ENCODE assay signal across 8 cellular contexts in genomic region chr7:12169981-12170820, GRCh38. TPM values are rescaled to one million over a fixed set of nuclear protein-coding genes. Genes with fewer than 3 reads are reported as not detected.
A peak's percentile ranks its signal among the peaks of the same experiment; 100 is the strongest.
DNase-seq lines count a peak whose midpoint lies in the region; ATAC-seq, FAIRE-seq and TF ChIP-seq lines count a peak whose summit lies in the region.
"Not testable (repeated sequence)": the region's sequence is repeated elsewhere in the genome, so short reads cannot be mapped to it uniquely, and the experiment has no call there.

No MANE protein-coding gene starts in this region.

- H3K27ac ChIP-seq in Panc1 (ENCODE audit: low read length): peak overlapping the region; percentile 13; the same call in 1 of the 2 replicates
- not testable (repeated sequence) for H3K27ac ChIP-seq in left lung

- H3K4me1 Mint-ChIP-seq in activated CD4-positive, alpha-beta T cell treated with anti-CD3 and anti-CD28 coated beads, Interleukin-2, amount 10 ng/mL, durations not matched to agents 24 days and 14 days: peaks cover 21% of the 10 kb centered on the region
- H3K4me1 Mint-ChIP-seq in activated T-cell treated with anti-CD3 and anti-CD28 coated beads, Interleukin-2, amount 50 U/mL, for 4 hours (ENCODE audit: low read depth): peaks cover 30% of the 10 kb centered on the region

- FAIRE-seq in H54 (lab: Jason Lieb, UNC): peak; percentile 11

- not testable (repeated sequence) for H3K4me1 ChIP-seq in Panc1 (ENCODE audit: control insufficient read depth, insufficient read depth, low read length); left lung

- not testable (repeated sequence) for H3K36me3 ChIP-seq in Panc1 (ENCODE audit: control insufficient read depth, insufficient read depth, low read length); left lung

- POLR2A ChIA-PET in Panc1 (lab: Charles Lee): not testable (repeated sequence)

- in situ Hi-C loops in Panc1 (cut with HindIII; ENCODE audit: low pct_unique_long_range_greater_than_20kb, low sequenced_read_pairs): not testable (repeated sequence)

- DNase-seq in A172 (ENCODE audit: low spot score) (peak; percentile 77), left lung (peak; percentile 65 to 75)
- DNase-seq in H54 (ENCODE audit: insufficient read length, low spot score); Panc1 (ENCODE audit: low read depth, low spot score): not testable (repeated sequence)
- peak; percentile 87 for DNase-seq in activated CD4-positive, alpha-beta T cell treated with anti-CD3 and anti-CD28 coated beads, Interleukin-2, amount 10 ng/mL, durations not matched to agents 24 days and 14 days
- DNase-seq in activated T-cell treated with anti-CD3 and anti-CD28 coated beads, Interleukin-2, amount 50 U/mL, for 4 hours: peak; percentile 6
- DNase-seq in activated naive CD4-positive, alpha-beta T cell treated with anti-CD3 and anti-CD28 coated beads, Interleukin-2, amount 50 U/mL, for 72 hours (ENCODE audit: low spot score in 2 of 2): peak; percentile 17 to 55
- peak in 2 of 3 experiments; percentile 0 to 3 for DNase-seq in stimulated activated CD4-positive, alpha-beta T cell treated with anti-CD3 and anti-CD28 coated beads, TNF-alpha, amount 100 ng/mL, for 4 hours (ENCODE audit: low read depth in 3 of 3)

- H3K4me3 ChIP-seq in Panc1 (ENCODE audit: low read depth in 2 of 2, low read length in 2 of 2); left lung: not testable (repeated sequence)

- H3K4me3 Mint-ChIP-seq in activated CD4-positive, alpha-beta T cell treated with anti-CD3 and anti-CD28 coated beads, Interleukin-2, amount 10 ng/mL, durations not matched to agents 24 days and 14 days: peak overlapping the region; percentile 44
- H3K4me3 Mint-ChIP-seq in activated T-cell treated with anti-CD3 and anti-CD28 coated beads, Interleukin-2, amount 50 U/mL, for 4 hours: peak overlapping the region; percentile 7

- intact Hi-C loops in Panc1 (cut with micrococcal nuclease; ENCODE audit: unreplicated experiment); activated CD4-positive, alpha-beta T cell treated with anti-CD3 and anti-CD28 coated beads, Interleukin-2, amount 10 ng/mL, durations not matched to agents 24 days and 14 days (cut with micrococcal nuclease); left lung (cut with DNase I): not testable (repeated sequence)

- CTCF ChIA-PET in Panc1 (lab: Charles Lee): not testable (repeated sequence)

- not testable (repeated sequence) for BruUV-seq in Panc1 (replicated peaks; lab: Mats Ljungman, UMichigan)

- peak overlapping the region; percentile 57 for H3K27ac Mint-ChIP-seq in activated CD4-positive, alpha-beta T cell treated with anti-CD3 and anti-CD28 coated beads, Interleukin-2, amount 10 ng/mL, durations not matched to agents 24 days and 14 days
- peak overlapping the region; percentile 23 to 62 for H3K27ac Mint-ChIP-seq in activated naive CD4-positive, alpha-beta T cell treated with anti-CD3 and anti-CD28 coated beads, Interleukin-2, amount 50 U/mL, for 72 hours

- H3K27me3 Mint-ChIP-seq in activated CD4-positive, alpha-beta T cell treated with anti-CD3 and anti-CD28 coated beads, Interleukin-2, amount 10 ng/mL, durations not matched to agents 24 days and 14 days: peaks cover 27% of the 10 kb centered on the region
- not testable (repeated sequence) for H3K27me3 Mint-ChIP-seq in activated T-cell treated with anti-CD3 and anti-CD28 coated beads, Interleukin-2, amount 50 U/mL, for 4 hours (ENCODE audit: low read depth)

- peaks cover 50% of the 10 kb centered on the region for H3K9me3 Mint-ChIP-seq in activated CD4-positive, alpha-beta T cell treated with anti-CD3 and anti-CD28 coated beads, Interleukin-2, amount 10 ng/mL, durations not matched to agents 24 days and 14 days
- peaks cover 36% of the 10 kb centered on the region for H3K9me3 Mint-ChIP-seq in activated T-cell treated with anti-CD3 and anti-CD28 coated beads, Interleukin-2, amount 50 U/mL, for 4 hours
- peaks cover 37 to 43% of the 10 kb centered on the region in 2 donors for H3K9me3 Mint-ChIP-seq in activated naive CD4-positive, alpha-beta T cell treated with anti-CD3 and anti-CD28 coated beads, Interleukin-2, amount 50 U/mL, for 72 hours

- not testable (repeated sequence) for H3K9me3 ChIP-seq in Panc1 (ENCODE audit: control insufficient read depth, insufficient read depth, low read depth, low read length)
- H3K9me3 ChIP-seq in left lung: peaks cover 0 to 15% of the 10 kb centered on the region in 2 donors

- not testable (repeated sequence) for TF ChIP-seq POLR2A in H54 (IDR thresholded peaks at IDR 0.05; ENCODE audit: low read depth, low read length)

- ATAC-seq in Panc1: not testable (repeated sequence)
- ATAC-seq in activated T-cell treated with anti-CD3 and anti-CD28 coated beads, Interleukin-2, amount 50 U/mL, for 4 hours: peak; percentile 46 to 61
- peak; percentile 50 to 69 for ATAC-seq in activated naive CD4-positive, alpha-beta T cell treated with anti-CD3 and anti-CD28 coated beads, Interleukin-2, amount 50 U/mL, for 72 hours
- peak; percentile 96 for ATAC-seq in left lung

- peaks cover 22% of the 10 kb centered on the region for H3K36me3 Mint-ChIP-seq in activated CD4-positive, alpha-beta T cell treated with anti-CD3 and anti-CD28 coated beads, Interleukin-2, amount 10 ng/mL, durations not matched to agents 24 days and 14 days (ENCODE audit: low read depth)
- H3K36me3 Mint-ChIP-seq in activated T-cell treated with anti-CD3 and anti-CD28 coated beads, Interleukin-2, amount 50 U/mL, for 4 hours (ENCODE audit: insufficient read depth): peaks cover 17% of the 10 kb centered on the region
- peaks cover 42 to 51% of the 10 kb centered on the region in 2 donors for H3K36me3 Mint-ChIP-seq in activated naive CD4-positive, alpha-beta T cell treated with anti-CD3 and anti-CD28 coated beads, Interleukin-2, amount 50 U/mL, for 72 hours

- H3K27me3 ChIP-seq in Panc1 (ENCODE audit: control insufficient read depth, insufficient read depth, low read length); left lung: not testable (repeated sequence)

- not testable (repeated sequence) for TF ChIP-seq CTCF in Panc1 (IDR thresholded peaks at IDR 0.05); left lung (IDR thresholded peaks at IDR 0.05)

RNA-seq across cellular contexts. Expression of gene TMEM106B, which starts 40.9 kb away (rescaled TPM):
- total RNA-seq in A172 (2014; rRNA removed; shearing (Covaris generic)): 120 and 172 TPM in 2 replicates
- total RNA-seq in Panc1 (2021; ENCODE audit: unreplicated experiment) (89.0 TPM), left lung (10 to 100 TPM; 43.3 to 43.7 TPM)
- 51.2 TPM for polyA plus RNA-seq in Panc1 (2012; ENCODE audit: insufficient read length)
- total RNA-seq in activated CD4-positive, alpha-beta T cell treated with anti-CD3 and anti-CD28 coated beads, Interleukin-2, amount 10 ng/mL, durations not matched to agents 24 days and 14 days: 24.0 and 25.5 TPM in 2 replicates
- total RNA-seq in activated T-cell treated with anti-CD3 and anti-CD28 coated beads, Interleukin-2, amount 50 U/mL, for 4 hours: 10 to 100 TPM; 21.8 to 25.4 (median 22.1) TPM
- 10 to 100 TPM; 18.4 to 27.2 TPM for total RNA-seq in activated naive CD4-positive, alpha-beta T cell treated with anti-CD3 and anti-CD28 coated beads, Interleukin-2, amount 50 U/mL, for 72 hours
